ENCODE assay signal across 8 cellular contexts in the genomic region with DNA sequence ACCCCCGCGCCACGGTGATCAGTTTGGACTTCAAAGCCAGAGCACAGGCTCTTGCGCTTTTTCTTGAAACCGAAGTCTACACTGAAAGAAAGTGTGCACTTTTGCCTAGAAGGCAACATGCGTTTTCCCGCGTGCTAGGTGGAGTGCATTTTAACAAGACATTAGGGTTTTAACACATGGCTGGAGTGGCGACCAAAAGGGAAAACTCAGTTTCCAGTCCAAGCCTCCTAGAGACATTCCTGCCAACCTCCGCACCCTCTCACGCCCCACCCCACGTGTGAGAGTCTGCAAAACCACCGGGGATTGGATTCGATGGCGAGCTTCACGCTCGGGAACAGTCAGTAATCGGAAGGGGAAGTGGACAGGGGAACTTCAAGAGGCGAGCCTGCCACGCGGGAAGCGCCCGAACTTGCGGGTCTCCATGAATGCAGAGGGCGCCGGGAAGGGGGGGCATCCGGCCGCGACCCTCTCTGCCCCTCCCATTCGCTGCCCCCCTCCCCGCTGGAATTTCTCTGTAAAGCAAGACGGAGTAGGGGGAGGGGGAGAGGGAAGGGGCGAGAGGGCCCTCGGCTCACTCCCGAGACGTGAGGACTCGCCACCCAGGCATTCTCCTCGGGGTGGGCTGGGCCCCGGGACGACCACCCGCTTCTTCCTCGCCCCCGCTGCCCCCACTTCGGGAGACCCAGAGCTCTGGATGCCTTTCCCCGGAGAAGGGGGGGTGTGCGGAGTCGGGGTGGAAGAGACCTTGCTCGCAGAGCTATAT.
DNase-seq lines count a peak whose midpoint lies in the region; ATAC-seq and TF ChIP-seq lines count a peak whose summit lies in the region.

No MANE protein-coding gene starts in this region.

- H3K27ac Mint-ChIP-seq in activated naive CD8-positive, alpha-beta T cell treated with anti-CD3 and anti-CD28 coated beads, Interleukin-2, amount 50 U/mL, for 24 hours = peak overlapping the region; percentile 100

- peaks cover 33% of the 10 kb centered on the region for H3K4me1 Mint-ChIP-seq in activated naive CD8-positive, alpha-beta T cell treated with anti-CD3 and anti-CD28 coated beads, Interleukin-2, amount 50 U/mL, for 24 hours

- no peaks in the 10 kb centered on the region for H3K9me3 Mint-ChIP-seq in activated naive CD8-positive, alpha-beta T cell treated with anti-CD3 and anti-CD28 coated beads, Interleukin-2, amount 50 U/mL, for 24 hours

- H3K36me3 ChIP-seq in DOHH2 (ENCODE audit: control insufficient read depth, low read length) = no peaks in the 10 kb centered on the region
- H3K36me3 ChIP-seq in iPS DF 6.9 (ENCODE audit: control insufficient read depth, insufficient read depth, low read length) = no peaks in the 10 kb centered on the region

- TF ChIP-seq CTCF in DOHH2 (IDR thresholded peaks at IDR 0.05; ENCODE audit: low read depth, low read length, poor library complexity, severe bottlenecking) = no peak

- no peak for ATAC-seq in activated naive CD8-positive, alpha-beta T cell treated with anti-CD3 and anti-CD28 coated beads, Interleukin-2, amount 50 U/mL, for 24 hours
- ATAC-seq in HG02970 (IDR thresholded peaks at IDR 0.05; ENCODE audit: low FRiP score, unreplicated experiment) = no peak
- ATAC-seq in GM19324 (IDR thresholded peaks at IDR 0.05; ENCODE audit: low FRiP score, unreplicated experiment) = no peak
- ATAC-seq in HG03571 (IDR thresholded peaks at IDR 0.05; ENCODE audit: unreplicated experiment) = no peak

- peak overlapping the region; percentile 89 for H3K4me3 Mint-ChIP-seq in activated naive CD8-positive, alpha-beta T cell treated with anti-CD3 and anti-CD28 coated beads, Interleukin-2, amount 50 U/mL, for 24 hours

- H3K27me3 ChIP-seq in DOHH2 (ENCODE audit: control insufficient read depth, low read length) (peaks cover 92% of the 10 kb centered on the region), iPS DF 6.9 (ENCODE audit: control insufficient read depth, insufficient read depth, low read length) (no peaks in the 10 kb centered on the region; the same call in 1 of the 2 replicates)

- H3K27ac ChIP-seq in DOHH2 (ENCODE audit: low read depth, low read length) (no peak overlapping the region), iPS DF 6.9 (ENCODE audit: low read length) (no peak overlapping the region)

- no peaks in the 10 kb centered on the region for H3K9me2 ChIP-seq in DOHH2 (replicated peaks; ENCODE audit: control insufficient read depth, low read length)

- no CpG with 5 or more reads among the region's 48 CpGs for WGBS in iPS DF 6.9 (ENCODE audit: insufficient coverage, insufficient read length)

- H3K4me2 ChIP-seq in DOHH2 (ENCODE audit: low read length) = peak overlapping the region; percentile 74

- H3K4me1 ChIP-seq in DOHH2 (ENCODE audit: control insufficient read depth, low read length) = peaks cover 41% of the 10 kb centered on the region
- H3K4me1 ChIP-seq in iPS DF 6.9 (ENCODE audit: control insufficient read depth, insufficient read depth, low read length) = no peaks in the 10 kb centered on the region; the same call in 1 of the 2 replicates

- H3K4me3 ChIP-seq in DOHH2 (ENCODE audit: low read length) = peak overlapping the region; percentile 57
- peak overlapping the region; percentile 32; the same call in 1 of the 2 replicates for H3K4me3 ChIP-seq in iPS DF 6.9 (ENCODE audit: low read length)
- peak overlapping the region; percentile 48 for H3K4me3 ChIP-seq in skeletal muscle cell (ENCODE audit: low read depth, low read length)

- H3F3A ChIP-seq in DOHH2 (ENCODE audit: control insufficient read depth, insufficient read depth) = peaks cover 7% of the 10 kb centered on the region; the same call in 1 of the 2 replicates

- no peaks in the 10 kb centered on the region for H4K20me1 ChIP-seq in DOHH2 (ENCODE audit: control insufficient read depth, insufficient read depth, low read depth, low read length)

- H3K79me2 ChIP-seq in DOHH2 (ENCODE audit: control insufficient read depth, low read length) = no peaks in the 10 kb centered on the region

- DNase-seq in NCI-H69 (lab: John Stamatoyannopoulos, UW) = peak; percentile 23
- peak; percentile 68 for DNase-seq in activated naive CD8-positive, alpha-beta T cell treated with anti-CD3 and anti-CD28 coated beads, Interleukin-2, amount 50 U/mL, for 24 hours
- DNase-seq in iPS DF 6.9 (ENCODE audit: low read depth, low spot score) = no peak
- DNase-seq in skeletal muscle cell (ENCODE audit: low read depth) = no peak

- H3K9me3 ChIP-seq in DOHH2 (ENCODE audit: control insufficient read depth, insufficient read depth, low read length) = no peaks in the 10 kb centered on the region
- no peaks in the 10 kb centered on the region for H3K9me3 ChIP-seq in iPS DF 6.9 (ENCODE audit: control insufficient read depth, insufficient read depth, low read length)

- peaks cover 12% of the 10 kb centered on the region for H3K36me3 Mint-ChIP-seq in activated naive CD8-positive, alpha-beta T cell treated with anti-CD3 and anti-CD28 coated beads, Interleukin-2, amount 50 U/mL, for 24 hours (ENCODE audit: low read depth)

- no peaks in the 10 kb centered on the region for H3K27me3 Mint-ChIP-seq in activated naive CD8-positive, alpha-beta T cell treated with anti-CD3 and anti-CD28 coated beads, Interleukin-2, amount 50 U/mL, for 24 hours

Comparison
In these comparisons a context has a peak if more than half of its experiments do, and no peak if none do; other contexts are left out.
1. DNase-seq: peak in NCI-H69 (single experiment) and activated naive CD8-positive, alpha-beta T cell treated with anti-CD3 and anti-CD28 coated beads, Interleukin-2, amount 50 U/mL, for 24 hours (single experiment); none in iPS DF 6.9 (single experiment) and skeletal muscle cell (single experiment).
2. Peak in every context shown above with its lines, with median percentiles within 50 percentile points of each other: H3K4me3 ChIP-seq.